Comparison of ENCODE assay signal across 26 cellular contexts in genomic region chr15:79886119-79886518, GRCh38. TPM values are rescaled to one million over a fixed set of nuclear protein-coding genes. Genes with fewer than 3 reads are reported as not detected.
A peak's percentile ranks its signal among the peaks of the same experiment; 100 is the strongest.
DNase-seq lines count a peak whose midpoint lies in the region; FAIRE-seq and TF ChIP-seq lines count a peak whose summit lies in the region.
"Had no signal": no experiment of that assay in that cellular context is flagged by ENCODE, and none has a peak within 500 bp of the region (broad histone marks: within the 10 kb centered on the region; RNA-seq: fewer than 3 reads in every experiment).

No MANE protein-coding gene starts in this region.

- DNase-seq in DMS53 (lab: John Stamatoyannopoulos, UW) (peak; percentile 12), DMS53 treated with DMSO at 0.1 percent for 48 hours (lab: John Stamatoyannopoulos, UW; ENCODE audit: unreplicated experiment) (no peak), kidney (no peak), stomach (no peak), epidermal melanocyte (ENCODE audit: insufficient read length, low spot score) (no peak)
- DNase-seq in effector CD8-positive, alpha-beta T cell (lab: John Stamatoyannopoulos, UW) = no peak
- no peak for DNase-seq in activated CD8-positive, alpha-beta memory T cell treated with anti-CD3 and anti-CD28 coated beads, Interleukin-2, amount 50 U/mL, for 4 hours
- DNase-seq: ACHN; Caco-2; CD4-positive, alpha-beta memory T cell; DMS 273 treated with DMSO at 0.1 percent for 48 hours; KBM-7; MM.1S; NCI-H1092; NCI-H2029 treated with DMSO at 0.1 percent for 48 hours; NCI-H226; NCI-H510A treated with DMSO at 0.1 percent for 48 hours; NCI-H748 treated with DMSO at 0.1 percent for 48 hours; NK-92 treated with Interleukin-12 subunit alpha and Interleukin-12 subunit beta, amount 100 ng/mL, for 24 hours had no signal

- TF ChIP-seq POLR2A in stomach (IDR thresholded peaks at IDR 0.05) = no peak

- TF ChIP-seq EP300 in stomach (IDR thresholded peaks at IDR 0.05) = no peak

- H3K27me3 ChIP-seq in stomach = no peaks in the 10 kb centered on the region
- H3K27me3 ChIP-seq: BLaER1 treated with 17β-estradiol and CSF1 and Interleukin-3, amounts not matched to agents 10 nM and 100 nM had no signal

- peak overlapping the region in 2 of 3 experiments; percentile 36 to 67 for H3K27ac Mint-ChIP-seq in nephron
- H3K27ac Mint-ChIP-seq: CD4-positive, alpha-beta memory T cell; GM23338 had no signal

- intact Hi-C loops in kidney (cut with DNase I) (no loop called here), stomach (cut with DNase I; ENCODE audit: low total_unique reads) (loop anchor here (10.0 kb wide), 1 partner anchor 109 kb away; no protein-coding TSS in a partner anchor)

- 27 to 54% (median 39%) methylated on average over 3 of the region's 3 CpGs for WGBS in stomach, 5 donors

- peaks cover 8 to 10% of the 10 kb centered on the region in 2 donors for H3K36me3 ChIP-seq in kidney (ENCODE audit: control insufficient read depth in 1 of 2, insufficient read depth in 2 of 2, low read length in 2 of 2)
- H3K36me3 ChIP-seq in stomach = peaks cover 0 to 51% (median 38%) of the 10 kb centered on the region in 4 donors

- no peak overlapping the region for H3K4me3 Mint-ChIP-seq in nephron
- H3K4me3 Mint-ChIP-seq: CD4-positive, alpha-beta memory T cell; GM23338 had no signal

- no peaks in the 10 kb centered on the region for H3K9me3 ChIP-seq in kidney (ENCODE audit: control insufficient read depth in 1 of 2, low read length in 2 of 2)
- H3K9me3 ChIP-seq in stomach = no peaks in the 10 kb centered on the region
- H3K9me3 ChIP-seq: Caco-2, HAP-1 had no signal

- H3K9me3 Mint-ChIP-seq in nephron = no peaks in the 10 kb centered on the region
- H3K9me3 Mint-ChIP-seq: GM23338 had no signal

- no peak for TF ChIP-seq CTCF in kidney (IDR thresholded peaks at IDR 0.05; ENCODE audit: borderline replicate concordance, extremely low read depth, insufficient read depth)
- no peak for TF ChIP-seq CTCF in nephron (IDR thresholded peaks at IDR 0.05; ENCODE audit: unreplicated experiment in 3 of 3)
- no peak for TF ChIP-seq CTCF in stomach (IDR thresholded peaks at IDR 0.05)

- no peak overlapping the region for H3K4me3 ChIP-seq in kidney (ENCODE audit: low read length in 2 of 2)
- H3K4me3 ChIP-seq in stomach = no peak overlapping the region
- H3K4me3 ChIP-seq: BLaER1 treated with 17β-estradiol and CSF1 and Interleukin-3, amounts not matched to agents 10 nM and 100 nM; GM23338; HAP-1 had no signal

- H3K4me1 ChIP-seq in kidney (ENCODE audit: control insufficient read depth in 1 of 2, insufficient read depth in 1 of 2, low read depth in 1 of 2, low read length in 2 of 2) (peaks cover 8 to 29% of the 10 kb centered on the region in 2 donors), stomach (peaks cover 10 to 44% (median 19%) of the 10 kb centered on the region in 4 donors)
- H3K4me1 ChIP-seq: BLaER1 treated with 17β-estradiol and CSF1 and Interleukin-3, amounts not matched to agents 10 nM and 100 nM had no signal

- H3K9ac ChIP-seq in kidney (ENCODE audit: low read length in 2 of 2) = no peak overlapping the region
- H3K9ac ChIP-seq: BLaER1 treated with 17β-estradiol and CSF1 and Interleukin-3, amounts not matched to agents 10 nM and 100 nM had no signal

- peak overlapping the region; percentile 32 to 47 for H3K27ac ChIP-seq in kidney (ENCODE audit: low read depth in 2 of 2, low read length in 2 of 2)
- H3K27ac ChIP-seq in stomach = peak overlapping the region in 3 of 5 donors; percentile 11 to 48 (median 39)
- H3K27ac ChIP-seq: 22Rv1; BLaER1 treated with 17β-estradiol and CSF1 and Interleukin-3, amounts not matched to agents 10 nM and 100 nM had no signal

- no peak for FAIRE-seq in kidney (lab: Jason Lieb, UNC)
- FAIRE-seq: G401.6, GM12892 had no signal

- H3K27me3 Mint-ChIP-seq in nephron (ENCODE audit: low read depth) = no peaks in the 10 kb centered on the region
- H3K27me3 Mint-ChIP-seq: CD4-positive, alpha-beta memory T cell had no signal

- peaks cover 20% of the 10 kb centered on the region for H3K4me1 Mint-ChIP-seq in nephron
- H3K4me1 Mint-ChIP-seq: GM23338 had no signal

- peaks cover 56% of the 10 kb centered on the region for H3K36me3 Mint-ChIP-seq in nephron (ENCODE audit: low read depth)

RNA-seq across cellular contexts. Expression of gene MTHFS, which starts 10.7 kb away (rescaled TPM):
- total RNA-seq in kidney (44.1 TPM), stomach (10 to 100 TPM in 2 of 5 donors, 1 to 10 TPM in 1, not detected in 2; 5.7 to 31.0 (median 17.9) TPM)
- polyA plus RNA-seq in kidney (ENCODE audit: insufficient read depth, low read depth, low replicate concordance) (115 TPM), stomach (100 to 1,000 TPM in 1 of 3 donors, 10 to 100 TPM in 2; 65.1 to 101 (median 86.7) TPM)
